ENCODE assay signal across 8 cellular contexts in genomic region chr12:50057896-50058670, GRCh38. TPM values are rescaled to one million over a fixed set of nuclear protein-coding genes. Genes with fewer than 3 reads are reported as not detected.
DNase-seq lines count a peak whose midpoint lies in the region; ATAC-seq and TF ChIP-seq lines count a peak whose summit lies in the region.

No MANE protein-coding gene starts in this region.

- no peaks in the 10 kb centered on the region for H3K9me1 ChIP-seq in IMR-90 (ENCODE audit: insufficient read depth, low read length)

- H3K27ac ChIP-seq in AG04450 (ENCODE audit: low read depth, low read length) (no peak overlapping the region), IMR-90 (ENCODE audit: insufficient read depth, low read length) (no peak overlapping the region; the same call in 1 of the 2 replicates), brain microvascular endothelial cell (no peak overlapping the region)
- H3K27ac ChIP-seq in naive thymus-derived CD4-positive, alpha-beta T cell (ENCODE audit: low read depth, low read length): no peak overlapping the region

- H2BK20ac ChIP-seq in IMR-90 (ENCODE audit: low read depth, low read length): no peak overlapping the region

- H3K9me3 ChIP-seq in AG04450 (ENCODE audit: control insufficient read depth, insufficient read depth, low read length): no peaks in the 10 kb centered on the region; the same call in 1 of the 2 replicates
- no peaks in the 10 kb centered on the region for H3K9me3 ChIP-seq in IMR-90 (ENCODE audit: control insufficient read depth, insufficient read depth, low read length)
- no peaks in the 10 kb centered on the region for H3K9me3 ChIP-seq in naive thymus-derived CD4-positive, alpha-beta T cell (ENCODE audit: control insufficient read depth in 2 of 3, low read length in 3 of 3)

- H3K4ac ChIP-seq in IMR-90 (ENCODE audit: low read depth, low read length): no peak overlapping the region

- H4K20me1 ChIP-seq in IMR-90 (ENCODE audit: insufficient read depth, low read length): peaks cover 7% of the 10 kb centered on the region; the same call in 1 of the 2 replicates

- H3K23ac ChIP-seq in IMR-90 (ENCODE audit: low read depth, low read length): no peak overlapping the region

- DNase-seq in AG04450 (ENCODE audit: low read depth, low spot score) (no peak), IMR-90 (no peak), brain microvascular endothelial cell (no peak), NCI-H1105 treated with DMSO at 0.1 percent for 48 hours (lab: John Stamatoyannopoulos, UW) (no peak), dedifferentiated amniotic fluid mesenchymal stem cell (ENCODE audit: extremely low spot score) (no peak)
- DNase-seq in naive thymus-derived CD4-positive, alpha-beta T cell: no peak

- H2BK120ac ChIP-seq in IMR-90 (ENCODE audit: low read depth, low read length): no peak overlapping the region

- peak overlapping the region; percentile 63 for H3K9ac ChIP-seq in IMR-90 (ENCODE audit: low read depth, low read length)

- no peak overlapping the region for H4K91ac ChIP-seq in IMR-90 (ENCODE audit: insufficient read depth, low read depth, low read length)

- H2AK9ac ChIP-seq in IMR-90 (replicated peaks; ENCODE audit: low read depth, low read length, poor library complexity): peak overlapping the region; percentile 75

- TF ChIP-seq RAD21 in IMR-90 (IDR thresholded peaks at IDR 0.05; ENCODE audit: low read length): no peak

- H3K79me1 ChIP-seq in IMR-90 (ENCODE audit: low read depth in 1 of 2, low read length in 2 of 2): no peaks in the 10 kb centered on the region; a peak in 1 of 4 replicates

- H3K4me3 Mint-ChIP-seq in naive thymus-derived CD4-positive, alpha-beta T cell: peak overlapping the region; percentile 56 to 92 (median 74)

- WGBS in IMR-90 (ENCODE audit: extremely low coverage in 2 of 2, insufficient read length in 1 of 2), 2 experiments: no CpG with 5 or more reads among the region's 30 CpGs

- peak overlapping the region in 4 of 9 donors; percentile 22 to 47 (median 42) for H3K27ac Mint-ChIP-seq in naive thymus-derived CD4-positive, alpha-beta T cell

- no peak overlapping the region for H4K5ac ChIP-seq in IMR-90 (ENCODE audit: low read depth, low read length)

- peak overlapping the region; percentile 83 for H3K4me2 ChIP-seq in IMR-90 (ENCODE audit: low read depth, low read length)

- dilution Hi-C loops in IMR-90 (cut with HindIII; ENCODE audit: low sequenced_read_pairs, unreplicated experiment): no loop called here

- POLR2A ChIA-PET in AG04450 (lab: Yijun Ruan, JAX): interaction anchor here (1.0 kb wide), 1 partner anchor 76 kb away, joined by 3 read pairs; no protein-coding TSS in a partner anchor
- POLR2A ChIA-PET in IMR-90 (lab: Charles Lee; ENCODE audit: unreplicated experiment): no interaction called here
- POLR2A ChIA-PET in naive thymus-derived CD4-positive, alpha-beta T cell (lab: Charles Lee): no interaction called here

- H3K4me1 ChIP-seq in IMR-90 (ENCODE audit: control insufficient read depth, insufficient read depth, low read length): peaks cover 9% of the 10 kb centered on the region
- peaks cover 7 to 31% of the 10 kb centered on the region in 2 donors for H3K4me1 ChIP-seq in naive thymus-derived CD4-positive, alpha-beta T cell (ENCODE audit: control insufficient read depth in 2 of 2, insufficient read depth in 2 of 2, low read length in 2 of 2)

- peaks cover 0 to 2% (median 0%) of the 10 kb centered on the region in 11 donors for H3K9me3 Mint-ChIP-seq in naive thymus-derived CD4-positive, alpha-beta T cell

- intact Hi-C loops in IMR-90 (cut with micrococcal nuclease): loop anchor here (2.0 kb wide), 1 partner anchor 281 kb away; no protein-coding TSS in a partner anchor
- intact Hi-C loops in naive thymus-derived CD4-positive, alpha-beta T cell (cut with micrococcal nuclease): loop anchor here (5.0 to 10.0 kb wide), 2 partner anchors 213 to 281 kb away; partner anchors contain the start of gene BCDIN3D (in 1 of the 2)

- H3K36me3 Mint-ChIP-seq in naive thymus-derived CD4-positive, alpha-beta T cell: peaks cover 0 to 12% (median 0%) of the 10 kb centered on the region in 5 donors

- peak overlapping the region; percentile 90 for H2AFZ ChIP-seq in IMR-90 (replicated peaks; ENCODE audit: low read length, poor library complexity)

- no peak for TF ChIP-seq POLR2A in IMR-90 (IDR thresholded peaks at IDR 0.05; ENCODE audit: low read depth, low read length)

- TF ChIP-seq CTCF in AG04450 (IDR thresholded peaks at IDR 0.05; ENCODE audit: low read depth, low read length) (no peak), IMR-90 (conservative IDR thresholded peaks at IDR 0.05; ENCODE audit: low read depth, low read length) (no peak), brain microvascular endothelial cell (IDR thresholded peaks at IDR 0.05; ENCODE audit: low read depth, low read length, missing control alignments) (no peak)

- CTCF ChIA-PET in AG04450 (lab: Charles Lee) (interaction anchor here (0.6 to 6.4 kb wide), 3 partner anchors 12 to 989 kb away, joined by 6 to 38 read pairs (median 30); no protein-coding TSS in a partner anchor), IMR-90 (lab: Yijun Ruan, JAX) (interaction anchor here (1.7 kb wide), 1 partner anchor 91 kb away, joined by 6 read pairs; no protein-coding TSS in a partner anchor)
- CTCF ChIA-PET in naive thymus-derived CD4-positive, alpha-beta T cell (lab: Charles Lee): interaction anchor here (0.9 to 1.3 kb wide), 4 partner anchors 8 to 18 kb away, joined by 3 to 5 read pairs (median 4); no protein-coding TSS in a partner anchor

- BruUV-seq in IMR-90 (replicated peaks; lab: Mats Ljungman, UMichigan): no TSS peak

- H3K4me1 Mint-ChIP-seq in naive thymus-derived CD4-positive, alpha-beta T cell: peaks cover 21 to 52% (median 44%) of the 10 kb centered on the region in 7 donors

- H3K18ac ChIP-seq in IMR-90 (ENCODE audit: low read depth, low read length): no peak overlapping the region

- no peak overlapping the region; a peak in 1 of 4 replicates for H4K8ac ChIP-seq in IMR-90 (ENCODE audit: low read depth in 2 of 2, low read length in 2 of 2)

- H3K4me3 ChIP-seq in AG04450 (ENCODE audit: low read depth, low read length) (peak overlapping the region; percentile 72), IMR-90 (ENCODE audit: insufficient read depth, low read depth, low read length) (peak overlapping the region; percentile 85), brain microvascular endothelial cell (ENCODE audit: low read depth, low read length) (peak overlapping the region; percentile 59)
- H3K4me3 ChIP-seq in naive thymus-derived CD4-positive, alpha-beta T cell (ENCODE audit: low read length): no peak overlapping the region

- H3K36me3 ChIP-seq in IMR-90 (ENCODE audit: control insufficient read depth, insufficient read depth, low read length): 0 out of 2 replicates have a peak, but pooled peaks cover 3% of the 10 kb centered on the region
- H3K36me3 ChIP-seq in brain microvascular endothelial cell (replicated peaks): no peaks in the 10 kb centered on the region
- no peaks in the 10 kb centered on the region for H3K36me3 ChIP-seq in naive thymus-derived CD4-positive, alpha-beta T cell (ENCODE audit: control insufficient read depth in 2 of 3, insufficient read depth in 3 of 3, low read length in 3 of 3)

- H2AK5ac ChIP-seq in IMR-90 (ENCODE audit: low read depth, low read length): 0 out of 2 replicates have a peak overlapping the region, but pooled peaks have one; percentile 43

- no peak overlapping the region for H3K14ac ChIP-seq in IMR-90 (replicated peaks; ENCODE audit: low read depth, low read length)

- in situ Hi-C loops in IMR-90 (cut with MboI; ENCODE audit: low sequenced_read_pairs): loop anchor here (5.0 kb wide), 1 partner anchor 86 kb away; the partner anchor contains the start of gene AQP6
- in situ Hi-C loops in brain microvascular endothelial cell (cut with HindIII; ENCODE audit: low pct_ligation_motif_present, low sequenced_read_pairs): no loop called here

- H3K27me3 Mint-ChIP-seq in naive thymus-derived CD4-positive, alpha-beta T cell: peaks cover 18 to 42% (median 34%) of the 10 kb centered on the region in 5 donors

- ATAC-seq in IMR-90 (ENCODE audit: low read depth) (peak; percentile 19), GM18873 (IDR thresholded peaks at IDR 0.05; ENCODE audit: low FRiP score, unreplicated experiment) (no peak), GM21423 (IDR thresholded peaks at IDR 0.05; ENCODE audit: unreplicated experiment) (no peak)
- no peak for ATAC-seq in naive thymus-derived CD4-positive, alpha-beta T cell

- H3K56ac ChIP-seq in IMR-90 (ENCODE audit: extremely low read depth, insufficient read depth, low read length): no peak overlapping the region

- H2BK5ac ChIP-seq in IMR-90 (ENCODE audit: low read depth, low read length, poor library complexity, severe bottlenecking): no peak overlapping the region

- H3K27me3 ChIP-seq in AG04450 (ENCODE audit: control insufficient read depth, insufficient read depth, low read length) (peaks cover 21% of the 10 kb centered on the region), IMR-90 (ENCODE audit: control insufficient read depth, insufficient read depth, low read length) (peaks cover 20% of the 10 kb centered on the region), brain microvascular endothelial cell (replicated peaks) (no peaks in the 10 kb centered on the region)
- H3K27me3 ChIP-seq in naive thymus-derived CD4-positive, alpha-beta T cell (ENCODE audit: control insufficient read depth in 2 of 2, insufficient read depth in 2 of 2, low read length in 2 of 2): peaks cover 0 to 9% of the 10 kb centered on the region in 2 donors

- H2BK15ac ChIP-seq in IMR-90 (ENCODE audit: low read depth, low read length): no peak overlapping the region

RNA-seq across cellular contexts. Expression of gene ASIC1, which starts 0.7 kb away (rescaled TPM):
- polyA plus RNA-seq in AG04450 (2011; rRNA removed) (9.9 and 10.2 TPM in 2 replicates), IMR-90 (2012; rRNA removed) (9.5 and 9.9 TPM in 2 replicates)
- 10.4 and 13.4 TPM in 2 replicates for polyA minus RNA-seq in AG04450 (2011; rRNA and poly(A)+ RNA removed)
- total RNA-seq in IMR-90 (2012; rRNA removed): 1.4 and 1.6 TPM in 2 replicates
- polyA plus RNA-seq in IMR-90 (2012; cell fraction: cytosol; rRNA removed): 4.7 and 8.5 TPM in 2 replicates
- polyA plus RNA-seq in IMR-90 (2012; cell fraction: nucleus; rRNA removed; ENCODE audit: low replicate concordance): 25.9 and 31.9 TPM in 2 replicates
- total RNA-seq in naive thymus-derived CD4-positive, alpha-beta T cell: 10 to 100 TPM in 1 of 5 experiments, 1 to 10 TPM in 3, under 1 TPM in 1; 0.34 to 10.1 (median 2.0) TPM
- under 1 TPM; 0.14 to 0.51 TPM for polyA plus RNA-seq in naive thymus-derived CD4-positive, alpha-beta T cell

RNA-seq across cellular contexts. Expression of gene SMARCD1, which starts 27.1 kb away (rescaled TPM):
- 57.2 and 65.1 TPM in 2 replicates for polyA plus RNA-seq in AG04450 (2011; rRNA removed)
- 78.2 and 79.2 TPM in 2 replicates for polyA minus RNA-seq in AG04450 (2011; rRNA and poly(A)+ RNA removed)
- 28.1 TPM in 2 replicates for total RNA-seq in IMR-90 (2012; rRNA removed)
- 43.9 and 47.9 TPM in 2 replicates for polyA plus RNA-seq in IMR-90 (2012; rRNA removed)
- 22.9 and 29.5 TPM in 2 replicates for polyA plus RNA-seq in IMR-90 (2012; cell fraction: cytosol; rRNA removed)
- 101 and 130 TPM in 2 replicates for polyA plus RNA-seq in IMR-90 (2012; cell fraction: nucleus; rRNA removed; ENCODE audit: low replicate concordance)
- total RNA-seq in naive thymus-derived CD4-positive, alpha-beta T cell: 10 to 100 TPM; 65.1 to 88.5 (median 67.5) TPM
- polyA plus RNA-seq in naive thymus-derived CD4-positive, alpha-beta T cell: 10 to 100 TPM in 1 of 2 donors, 1 to 10 TPM in 1; 9.5 to 16.6 TPM

RNA-seq across cellular contexts. Expression of gene RACGAP1, which starts 32.8 kb away (rescaled TPM):
- polyA plus RNA-seq in AG04450 (2011; rRNA removed) (25.6 and 26.2 TPM in 2 replicates), IMR-90 (2012; rRNA removed) (29.5 and 37.9 TPM in 2 replicates)
- 46.9 and 47.4 TPM in 2 replicates for polyA minus RNA-seq in AG04450 (2011; rRNA and poly(A)+ RNA removed)
- total RNA-seq in IMR-90 (2012; rRNA removed): 93.9 and 110 TPM in 2 replicates
- 8.5 and 15.2 TPM in 2 replicates for polyA plus RNA-seq in IMR-90 (2012; cell fraction: cytosol; rRNA removed)
- 5.1 and 18.8 TPM in 2 replicates for polyA plus RNA-seq in IMR-90 (2012; cell fraction: nucleus; rRNA removed; ENCODE audit: low replicate concordance)
- total RNA-seq in naive thymus-derived CD4-positive, alpha-beta T cell: 100 to 1,000 TPM in 1 of 5 experiments, 10 to 100 TPM in 1, 1 to 10 TPM in 3; 4.2 to 111 (median 8.0) TPM
- 10 to 100 TPM in 1 of 2 donors, 1 to 10 TPM in 1; 8.6 to 11.1 TPM for polyA plus RNA-seq in naive thymus-derived CD4-positive, alpha-beta T cell

RNA-seq across cellular contexts. Expression of gene GPD1, which starts 45.7 kb away (rescaled TPM):
- 0.04 and 0.05 TPM in 2 replicates for polyA plus RNA-seq in AG04450 (2011; rRNA removed)
- polyA minus RNA-seq in AG04450 (2011; rRNA and poly(A)+ RNA removed): not detected in 2 replicates
- total RNA-seq in IMR-90 (2012; rRNA removed): 0.18 TPM in 1 of 2 replicates, not detected in the other
- 0.05 and 0.06 TPM in 2 replicates for polyA plus RNA-seq in IMR-90 (2012; rRNA removed)
- polyA plus RNA-seq in IMR-90 (2012; cell fraction: cytosol; rRNA removed): 0.01 and 0.04 TPM in 2 replicates
- polyA plus RNA-seq in IMR-90 (2012; cell fraction: nucleus; rRNA removed; ENCODE audit: low replicate concordance): 0.25 and 0.38 TPM in 2 replicates
- total RNA-seq in naive thymus-derived CD4-positive, alpha-beta T cell: 1 to 10 TPM in 2 of 5 experiments, under 1 TPM in 3; 0.50 to 1.5 (median 0.60) TPM
- polyA plus RNA-seq in naive thymus-derived CD4-positive, alpha-beta T cell: not detected

RNA-seq across cellular contexts. Expression of gene COX14, which starts 54.0 kb away (rescaled TPM):
- polyA plus RNA-seq in AG04450 (2011; rRNA removed) (77.0 and 90.6 TPM in 2 replicates), IMR-90 (2012; rRNA removed) (81.8 and 98.5 TPM in 2 replicates)
- 22.2 and 30.6 TPM in 2 replicates for polyA minus RNA-seq in AG04450 (2011; rRNA and poly(A)+ RNA removed)
- 30.0 and 30.8 TPM in 2 replicates for total RNA-seq in IMR-90 (2012; rRNA removed)
- polyA plus RNA-seq in IMR-90 (2012; cell fraction: cytosol; rRNA removed): 93.2 and 122 TPM in 2 replicates
- polyA plus RNA-seq in IMR-90 (2012; cell fraction: nucleus; rRNA removed; ENCODE audit: low replicate concordance): 21.8 and 36.1 TPM in 2 replicates
- total RNA-seq in naive thymus-derived CD4-positive, alpha-beta T cell: 10 to 100 TPM; 37.2 to 49.4 (median 46.9) TPM
- polyA plus RNA-seq in naive thymus-derived CD4-positive, alpha-beta T cell: 100 to 1,000 TPM; 202 to 244 TPM
